31 cellular contexts compared by ENCODE assay signal in genomic region chr11:1035577-1036283, GRCh38. TPM values are rescaled to one million over a fixed set of nuclear protein-coding genes. Genes with fewer than 3 reads are reported as not detected.
"Had no signal": no experiment of that assay in that cellular context is flagged by ENCODE, and none has a peak within 500 bp of the region (broad histone marks: within the 10 kb centered on the region; RNA-seq: fewer than 3 reads in every experiment).

No MANE protein-coding gene starts in this region.

- H3K9me3 Mint-ChIP-seq: endodermal cell, neural crest cell had no signal

- H3K27ac Mint-ChIP-seq: endodermal cell; naive B cell; natural killer cell treated with Interleukin-12 subunit alpha and Interleukin-12 subunit beta and Interleukin-15 and Interleukin-18, amount 100 ng/mL, for 72 hours had no signal

- H3K9me3 ChIP-seq: gastrocnemius medialis, lower lobe of right lung, psoas muscle, spleen, thoracic aorta, tibial nerve, upper lobe of right lung, uterus had no signal

- H3K36me3 ChIP-seq: gastrocnemius medialis, lower lobe of right lung, spleen, thoracic aorta, tibial nerve, upper lobe of right lung, uterus had no signal

- H3K27me3 ChIP-seq: upper lobe of right lung, uterus had no signal

- H3K4me1 ChIP-seq: gastrocnemius medialis, lower lobe of right lung, tibial nerve, upper lobe of right lung, uterus had no signal

- H3K4me1 Mint-ChIP-seq: endodermal cell, neural crest cell had no signal

- H3K4me3 Mint-ChIP-seq: endodermal cell; naive B cell; natural killer cell treated with Interleukin-12 subunit alpha and Interleukin-12 subunit beta and Interleukin-15 and Interleukin-18, amount 100 ng/mL, for 72 hours; neural crest cell had no signal

- DNase-seq: cerebellar nuclear complex; dorsolateral prefrontal cortex; effector CD8-positive, alpha-beta T cell; endodermal cell; foreskin fibroblast; gastrocnemius medialis; head of caudate nucleus; left ventricle myocardium superior; lower lobe of right lung; naive B cell; posterior cingulate gyrus; psoas muscle; spleen; stimulated activated CD4-positive, alpha-beta T cell treated with anti-CD3 and anti-CD28 coated beads, Interleukin-4, amount 100 ng/mL, for 4 hours; stimulated activated naive CD4-positive, alpha-beta T cell; upper lobe of right lung; uterus had no signal

- FAIRE-seq: colon, keratinocyte had no signal

- H3K27ac ChIP-seq: dorsolateral prefrontal cortex, epithelial cell of prostate, gastrocnemius medialis, lower lobe of right lung, psoas muscle, skin epidermis, spleen, thoracic aorta, tibial nerve, upper lobe of right lung, uterus had no signal

- H3K27me3 Mint-ChIP-seq: naive B cell; natural killer cell treated with Interleukin-12 subunit alpha and Interleukin-12 subunit beta and Interleukin-15 and Interleukin-18, amount 100 ng/mL, for 72 hours had no signal

- ATAC-seq: esophagus mucosa; gastrocnemius medialis; left ventricle myocardium superior; lower lobe of right lung; natural killer cell treated with Interleukin-12 subunit alpha and Interleukin-12 subunit beta and Interleukin-15 and Interleukin-18, amount 100 ng/mL, for 72 hours; right cardiac atrium; upper lobe of right lung had no signal

- H3K4me3 ChIP-seq: dorsolateral prefrontal cortex, gastrocnemius medialis, lower lobe of right lung, psoas muscle, skin epidermis, spleen, thoracic aorta, tibial nerve, upper lobe of right lung, uterus had no signal

RNA-seq across cellular contexts. Expression of gene MUC6, which starts 0.8 kb away (rescaled TPM):
- total RNA-seq: dorsolateral prefrontal cortex; esophagus mucosa; gastrocnemius medialis; glomerular endothelial cell; left ventricle myocardium superior; natural killer cell treated with Interleukin-12 subunit alpha and Interleukin-12 subunit beta and Interleukin-15 and Interleukin-18, amount 100 ng/mL, for 72 hours; neural crest cell; osteoblast; psoas muscle; renal cortical epithelial cell; right cardiac atrium; upper lobe of right lung had no signal
- polyA plus RNA-seq: keratinocyte had no signal

RNA-seq across cellular contexts. Expression of gene MUC2, which starts 38.9 kb away (rescaled TPM):
- total RNA-seq: endodermal cell; glomerular endothelial cell; left ventricle myocardium superior; lower lobe of right lung; mononuclear cell; natural killer cell treated with Interleukin-12 subunit alpha and Interleukin-12 subunit beta and Interleukin-15 and Interleukin-18, amount 100 ng/mL, for 72 hours; neural crest cell; osteoblast; renal cortical epithelial cell; thoracic aorta; tibial nerve; upper lobe of right lung had no signal
- polyA plus RNA-seq: keratinocyte had no signal
